ENCODE assay signal across 8 cellular contexts in the genomic region with DNA sequence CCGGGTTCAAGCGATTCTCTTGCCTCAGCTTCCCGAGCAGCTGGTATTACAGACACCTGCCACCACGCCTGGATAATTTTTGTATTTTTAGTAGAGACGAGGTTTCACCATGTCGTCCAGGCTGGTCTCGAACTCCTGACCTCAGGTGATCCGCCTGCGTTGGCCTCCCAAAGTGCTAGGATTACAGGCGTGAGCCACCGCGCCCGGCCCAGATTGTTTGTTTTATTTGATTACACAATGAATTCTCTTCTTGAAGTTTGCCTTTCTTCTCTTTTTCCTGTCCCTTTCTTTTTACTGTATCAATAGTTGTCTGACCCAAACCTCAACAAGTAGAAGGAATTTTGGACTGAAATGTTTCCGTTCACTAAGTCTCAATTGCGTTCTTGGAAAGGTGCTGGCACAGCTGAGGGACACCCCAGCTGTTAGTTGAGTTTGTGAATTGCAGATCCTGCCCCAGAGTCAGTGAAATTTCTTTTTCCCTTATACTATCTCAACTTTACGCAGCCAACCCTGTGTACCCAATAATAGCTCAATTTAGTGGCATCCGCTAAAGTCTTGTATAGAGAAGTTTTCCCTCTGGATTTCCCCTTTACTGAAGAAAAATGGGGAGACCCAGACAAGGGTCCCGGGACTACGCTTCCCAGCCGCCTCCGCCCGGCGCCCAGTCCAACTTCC. TPM values are rescaled to one million over a fixed set of nuclear protein-coding genes. Genes with fewer than 3 reads are reported as not detected.
DNase-seq lines count a peak whose midpoint lies in the region; TF ChIP-seq lines count a peak whose summit lies in the region.

No MANE protein-coding gene starts in this region.

- no peaks in the 10 kb centered on the region for H3K27me3 ChIP-seq in MM.1S (replicated peaks; ENCODE audit: insufficient read depth, low read length)

- peaks cover 9% of the 10 kb centered on the region for H3K36me3 Mint-ChIP-seq in Calu3 (ENCODE audit: insufficient read depth, unreplicated experiment)
- H3K36me3 Mint-ChIP-seq in dendritic cell treated with granulocyte-macrophage colony-stimulating factor and Interleukin-4, amounts not matched to agents 40 ng/mL and 50 ng/mL, for 4 days (ENCODE audit: low read depth), result no peaks in the 10 kb centered on the region
- peaks cover 2% of the 10 kb centered on the region for H3K36me3 Mint-ChIP-seq in osteocyte (ENCODE audit: unreplicated experiment)

- CTCF ChIA-PET in Calu3 (lab: Charles Lee), result interaction anchor here (1.2 kb wide), 1 partner anchor 9 kb away, joined by 3 read pairs; no protein-coding TSS in a partner anchor

- intact Hi-C loops in Calu3 (cut with micrococcal nuclease; ENCODE audit: unreplicated experiment), result no loop called here
- intact Hi-C loops in dendritic cell treated with granulocyte-macrophage colony-stimulating factor and Interleukin-4, amounts not matched to agents 40 ng/mL and 50 ng/mL, for 4 days (cut with micrococcal nuclease), result no loop called here

- peaks cover 15% of the 10 kb centered on the region for H3K4me1 Mint-ChIP-seq in Calu3 (ENCODE audit: low read depth, unreplicated experiment)
- peaks cover 28% of the 10 kb centered on the region for H3K4me1 Mint-ChIP-seq in dendritic cell treated with granulocyte-macrophage colony-stimulating factor and Interleukin-4, amounts not matched to agents 40 ng/mL and 50 ng/mL, for 4 days (ENCODE audit: low read depth)
- H3K4me1 Mint-ChIP-seq in osteocyte (ENCODE audit: unreplicated experiment), result peaks cover 26% of the 10 kb centered on the region

- H3K4me1 ChIP-seq in MM.1S (ENCODE audit: low read length), result peaks cover 8% of the 10 kb centered on the region; the same call in 1 of the 2 replicates

- H3K9me3 Mint-ChIP-seq in Calu3 (ENCODE audit: low read depth, unreplicated experiment) (no peaks in the 10 kb centered on the region), osteocyte (ENCODE audit: unreplicated experiment) (peaks cover 3% of the 10 kb centered on the region)
- H3K9me3 Mint-ChIP-seq in dendritic cell treated with granulocyte-macrophage colony-stimulating factor and Interleukin-4, amounts not matched to agents 40 ng/mL and 50 ng/mL, for 4 days, result no peaks in the 10 kb centered on the region

- no peaks in the 10 kb centered on the region for H3K36me3 ChIP-seq in MM.1S (replicated peaks; ENCODE audit: insufficient read depth, low read length)

- H2AFZ ChIP-seq in MM.1S (ENCODE audit: low read length), result peak overlapping the region; percentile 5; the same call in 1 of the 2 replicates

- H3K4me3 ChIP-seq in MM.1S (ENCODE audit: low read length), result peak overlapping the region; percentile 29

- no peaks in the 10 kb centered on the region for H3K9me3 ChIP-seq in MM.1S (replicated peaks; ENCODE audit: insufficient read depth, low read length)

- H3K27me3 Mint-ChIP-seq in Calu3 (ENCODE audit: unreplicated experiment) (no peaks in the 10 kb centered on the region), osteocyte (ENCODE audit: unreplicated experiment) (no peaks in the 10 kb centered on the region)
- H3K27me3 Mint-ChIP-seq in dendritic cell treated with granulocyte-macrophage colony-stimulating factor and Interleukin-4, amounts not matched to agents 40 ng/mL and 50 ng/mL, for 4 days, result no peaks in the 10 kb centered on the region

- H3K79me2 ChIP-seq in MM.1S (ENCODE audit: low read length), result peaks cover 31% of the 10 kb centered on the region

- peaks cover 3% of the 10 kb centered on the region for H3F3A ChIP-seq in MM.1S (ENCODE audit: insufficient read depth, low read length)

- H3K27ac ChIP-seq in MM.1S (ENCODE audit: low read length), result no peak overlapping the region

- no peaks in the 10 kb centered on the region for H4K20me1 ChIP-seq in MM.1S (ENCODE audit: insufficient read depth, low read length)

- H3K9ac ChIP-seq in MM.1S (ENCODE audit: low read length), result no peak overlapping the region

- no peak for TF ChIP-seq CTCF in Calu3 (IDR thresholded peaks at IDR 0.05; ENCODE audit: unreplicated experiment)
- TF ChIP-seq CTCF in MM.1S (IDR thresholded peaks at IDR 0.05; ENCODE audit: low read length), result no peak
- TF ChIP-seq CTCF in osteocyte (IDR thresholded peaks at IDR 0.05), result no peak

- no peak for DNase-seq in Calu3
- DNase-seq in MM.1S, result no peak
- DNase-seq in osteocyte (ENCODE audit: extremely low spot score, unreplicated experiment), result no peak
- DNase-seq in EL, result no peak
- no peak for DNase-seq in cortex of kidney (lab: John Stamatoyannopoulos, UW)
- DNase-seq in inferior parietal cortex (ENCODE audit: extremely low spot score), result no peak
- DNase-seq in SKM-1 (lab: John Stamatoyannopoulos, UW; ENCODE audit: unreplicated experiment), result no peak

- H3K4me3 Mint-ChIP-seq in Calu3 (ENCODE audit: low read depth, unreplicated experiment) (peak overlapping the region; percentile 75), osteocyte (ENCODE audit: unreplicated experiment) (peak overlapping the region; percentile 57)
- H3K4me3 Mint-ChIP-seq in dendritic cell treated with granulocyte-macrophage colony-stimulating factor and Interleukin-4, amounts not matched to agents 40 ng/mL and 50 ng/mL, for 4 days, result peak overlapping the region; percentile 66

- no TSS peak for BruUV-seq in Calu3 (replicated peaks; lab: Mats Ljungman, UMichigan)

- peak overlapping the region; percentile 60 for H3K27ac Mint-ChIP-seq in Calu3 (ENCODE audit: unreplicated experiment)
- peak overlapping the region; percentile 82 for H3K27ac Mint-ChIP-seq in dendritic cell treated with granulocyte-macrophage colony-stimulating factor and Interleukin-4, amounts not matched to agents 40 ng/mL and 50 ng/mL, for 4 days
- H3K27ac Mint-ChIP-seq in osteocyte (ENCODE audit: unreplicated experiment), result peak overlapping the region; percentile 65

- H3K4me2 ChIP-seq in MM.1S (ENCODE audit: low read depth, low read length), result peak overlapping the region; percentile 30; the same call in 1 of the 2 replicates

- H3K9me2 ChIP-seq in MM.1S (replicated peaks; ENCODE audit: insufficient read depth, low read length), result no peaks in the 10 kb centered on the region

RNA-seq across cellular contexts. Expression of a gene that starts 0.6 kb away (rescaled TPM):
- total RNA-seq in Calu3 (2022) (12.7 and 13.2 TPM in 2 replicates), osteocyte (6.7 and 10.2 TPM in 2 replicates)
